In genomic region chr11:45169310-45170072, GRCh38 we compare ENCODE assay signal across 1 cellular context.
TF ChIP-seq lines count a peak whose summit lies in the region.

No MANE protein-coding gene starts in this region.

TF ChIP-seq in HepG2, 621 proteins besides CTCF, POLR2A, EP300 and RAD21:
- TF ChIP-seq ZNF652 (CRISPR knock-in tag; IDR thresholded peaks at IDR 0.05; ENCODE audit: borderline replicate concordance, low read depth) (peak; percentile 67), ZNF557 (CRISPR knock-in tag; IDR thresholded peaks at IDR 0.05) (no peak), LCORL (IDR thresholded peaks at IDR 0.05) (peak; percentile 51; the same call in 1 of the 2 replicates), LCORL (CRISPR knock-in tag; IDR thresholded peaks at IDR 0.05) (no peak), FLYWCH1 (CRISPR knock-in tag; IDR thresholded peaks at IDR 0.05) (no peak), BCL6 (CRISPR knock-in tag; IDR thresholded peaks at IDR 0.05) (peak; percentile 42; the same call in 1 of the 2 replicates), ZNF768 (CRISPR knock-in tag; IDR thresholded peaks at IDR 0.05) (peak; percentile 42; the same call in 1 of the 2 replicates)
